Comparison of ENCODE assay signal across 26 cellular contexts in the genomic region with DNA sequence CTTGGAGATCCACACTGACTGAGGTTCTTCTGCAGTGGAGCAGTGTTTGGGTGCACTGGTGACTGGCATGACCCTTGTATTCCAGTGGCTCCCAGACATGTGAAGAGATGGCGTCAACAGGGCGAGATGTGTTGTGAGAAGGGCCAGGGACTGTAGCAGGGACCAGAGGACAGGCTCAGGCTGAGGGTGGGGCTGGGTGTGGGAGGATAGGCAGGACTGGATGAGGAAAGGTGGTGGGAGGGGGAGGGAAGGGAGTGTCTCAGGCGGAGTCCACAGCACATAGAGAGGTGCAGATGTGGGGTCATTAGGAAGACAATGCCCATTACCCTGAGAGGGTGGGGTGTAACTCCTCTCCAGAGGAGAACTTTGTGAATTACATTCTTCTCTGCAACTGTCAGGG.
"Had no signal": no experiment of that assay in that cellular context is flagged by ENCODE, and none has a peak within 500 bp of the region (broad histone marks: within the 10 kb centered on the region; RNA-seq: fewer than 3 reads in every experiment).

No MANE protein-coding gene starts in this region.

- H3K4me1 Mint-ChIP-seq: activated CD8-positive, alpha-beta memory T cell treated with anti-CD3 and anti-CD28 coated beads, Interleukin-2, amount 10 ng/mL, durations not matched to agents 7 days and 5 days; stimulated activated effector memory CD8-positive, alpha-beta T cell treated with anti-CD3 and anti-CD28 coated beads, Interleukin-12 subunit alpha, Interleukin-12 subunit beta, amount 100 ng/mL, for 72 hours; stimulated activated naive CD8-positive, alpha-beta T cell treated with anti-CD3 and anti-CD28 coated beads, Interleukin-15, amount 100 ng/mL, for 72 hours; T-helper 17 cell had no signal

- H3K27ac Mint-ChIP-seq: activated CD8-positive, alpha-beta memory T cell treated with anti-CD3 and anti-CD28 coated beads, Interleukin-2, amount 10 ng/mL, durations not matched to agents 7 days and 5 days; activated CD8-positive, alpha-beta T cell treated with anti-CD3 and anti-CD28 coated beads, Interleukin-2, amount 10 ng/mL, durations not matched to agents 7 days and 5 days; activated naive CD4-positive, alpha-beta T cell treated with anti-CD3 and anti-CD28 coated beads, Interleukin-2, amount 50 U/mL, for 72 hours; activated T-helper 2 cell treated with anti-CD3 and anti-CD28 coated beads, Interferon-gamma antibody, Interleukin-2, Interleukin-4, amounts not matched to agents 10 μg/mL and 5 μg/mL and 100 μg/mL, durations not matched to agents 14 hours and 24 hours and 36 hours; natural killer cell treated with Interleukin-12 subunit alpha and Interleukin-12 subunit beta and Interleukin-15 and Interleukin-18, amount 100 ng/mL, for 72 hours; progenitor cell of endocrine pancreas; stimulated activated effector memory CD8-positive, alpha-beta T cell treated with anti-CD3 and anti-CD28 coated beads, Interleukin-12 subunit alpha, Interleukin-12 subunit beta, amount 100 ng/mL, for 72 hours; T-helper 17 cell had no signal

- H3K27ac ChIP-seq: breast epithelium, esophagus muscularis mucosa, foreskin keratinocyte, heart left ventricle, lower lobe of right lung, skin epidermis, thyroid gland had no signal

- H3K4me3 ChIP-seq: breast epithelium, esophagus muscularis mucosa, heart left ventricle, lower lobe of right lung, skin epidermis, thyroid gland had no signal

- H3K9me3 Mint-ChIP-seq: activated T-helper 2 cell treated with anti-CD3 and anti-CD28 coated beads, Interferon-gamma antibody, Interleukin-2, Interleukin-4, amounts not matched to agents 10 μg/mL and 5 μg/mL and 100 μg/mL, durations not matched to agents 14 hours and 24 hours and 36 hours; natural killer cell treated with Interleukin-12 subunit alpha and Interleukin-12 subunit beta and Interleukin-15 and Interleukin-18, amount 100 ng/mL, for 72 hours had no signal

- H3K36me3 Mint-ChIP-seq: activated CD8-positive, alpha-beta memory T cell treated with anti-CD3 and anti-CD28 coated beads, Interleukin-2, amount 10 ng/mL, durations not matched to agents 7 days and 5 days; activated naive CD4-positive, alpha-beta T cell treated with anti-CD3 and anti-CD28 coated beads, Interleukin-2, amount 50 U/mL, for 72 hours; natural killer cell treated with Interleukin-12 subunit alpha and Interleukin-12 subunit beta and Interleukin-15 and Interleukin-18, amount 100 ng/mL, for 72 hours had no signal

- H3K27me3 ChIP-seq: breast epithelium, esophagus muscularis mucosa had no signal

- H3K36me3 ChIP-seq: breast epithelium, esophagus muscularis mucosa, heart left ventricle, lower lobe of right lung, thyroid gland had no signal

- DNase-seq: activated CD4-positive, alpha-beta T cell treated with anti-CD3 and anti-CD28 coated beads, Interleukin-2, amount 50 U/mL, for 1 hour; activated CD8-positive, alpha-beta memory T cell treated with anti-CD3 and anti-CD28 coated beads, Interleukin-2, amount 10 ng/mL, durations not matched to agents 7 days and 5 days; activated CD8-positive, alpha-beta T cell treated with anti-CD3 and anti-CD28 coated beads, Interleukin-2, amount 10 ng/mL, durations not matched to agents 7 days and 5 days; activated T-cell treated with anti-CD3 and anti-CD28 coated beads, Interleukin-2, amount 50 U/mL, for 48 hours; central memory CD4-positive, alpha-beta T cell; foreskin keratinocyte; kidney; lower lobe of right lung; mesenchymal stem cell; stimulated activated CD4-positive, alpha-beta T cell treated with anti-CD3 and anti-CD28 coated beads, Interleukin-12 subunit alpha, Interleukin-12 subunit beta, amount 100 ng/mL, for 4 hours; stimulated activated CD4-positive, alpha-beta T cell treated with anti-CD3 and anti-CD28 coated beads, Interleukin-4, amount 100 ng/mL, for 24 hours; stimulated activated naive CD8-positive, alpha-beta T cell treated with anti-CD3 and anti-CD28 coated beads, Interleukin-15, amount 100 ng/mL, for 72 hours; substantia nigra; T-helper 17 cell; T1000; thyroid gland had no signal

- H3K4me3 Mint-ChIP-seq: activated CD8-positive, alpha-beta memory T cell treated with anti-CD3 and anti-CD28 coated beads, Interleukin-2, amount 10 ng/mL, durations not matched to agents 7 days and 5 days; activated CD8-positive, alpha-beta T cell treated with anti-CD3 and anti-CD28 coated beads, Interleukin-2, amount 10 ng/mL, durations not matched to agents 7 days and 5 days; natural killer cell treated with Interleukin-12 subunit alpha and Interleukin-12 subunit beta and Interleukin-15 and Interleukin-18, amount 100 ng/mL, for 72 hours; stimulated activated effector memory CD8-positive, alpha-beta T cell treated with anti-CD3 and anti-CD28 coated beads, Interleukin-12 subunit alpha, Interleukin-12 subunit beta, amount 100 ng/mL, for 72 hours; stimulated activated naive CD8-positive, alpha-beta T cell treated with anti-CD3 and anti-CD28 coated beads, Interleukin-15, amount 100 ng/mL, for 72 hours; T-helper 17 cell had no signal

- H3K4me1 ChIP-seq: breast epithelium, esophagus muscularis mucosa, foreskin keratinocyte, lower lobe of right lung had no signal

- H3K9me3 ChIP-seq: breast epithelium, esophagus muscularis mucosa, lower lobe of right lung, thyroid gland had no signal

- H3K27me3 Mint-ChIP-seq: activated CD8-positive, alpha-beta memory T cell treated with anti-CD3 and anti-CD28 coated beads, Interleukin-2, amount 10 ng/mL, durations not matched to agents 7 days and 5 days; progenitor cell of endocrine pancreas; stimulated activated naive CD8-positive, alpha-beta T cell treated with anti-CD3 and anti-CD28 coated beads, Interleukin-15, amount 100 ng/mL, for 72 hours had no signal

- ATAC-seq: activated CD8-positive, alpha-beta memory T cell treated with anti-CD3 and anti-CD28 coated beads, Interleukin-2, amount 10 ng/mL, durations not matched to agents 7 days and 5 days; activated CD8-positive, alpha-beta T cell treated with anti-CD3 and anti-CD28 coated beads, Interleukin-2, amount 10 ng/mL, durations not matched to agents 7 days and 5 days; activated naive CD4-positive, alpha-beta T cell treated with anti-CD3 and anti-CD28 coated beads, Interleukin-2, amount 50 U/mL, for 72 hours; foreskin keratinocyte; lower lobe of right lung; sciatic nerve; stimulated activated effector memory CD8-positive, alpha-beta T cell treated with anti-CD3 and anti-CD28 coated beads, Interleukin-12 subunit alpha, Interleukin-12 subunit beta, amount 100 ng/mL, for 72 hours; stimulated activated naive CD8-positive, alpha-beta T cell treated with anti-CD3 and anti-CD28 coated beads, Interleukin-15, amount 100 ng/mL, for 72 hours; T-helper 17 cell had no signal
